ENCODE assay signal across 8 cellular contexts in genomic region chr7:15305002-15305600, GRCh38.
DNase-seq lines count a peak whose midpoint lies in the region; ATAC-seq and TF ChIP-seq lines count a peak whose summit lies in the region.

No MANE protein-coding gene starts in this region.

- H2AFZ ChIP-seq in neural cell (ENCODE audit: low read depth, low read length): no peak overlapping the region

- peak; percentile 67 for TF ChIP-seq RAD21 in neural cell (conservative IDR thresholded peaks at IDR 0.05)

- no peaks in the 10 kb centered on the region for H3K9me3 ChIP-seq in neural cell (ENCODE audit: low read length)

- no peaks in the 10 kb centered on the region for H3F3A ChIP-seq in neural cell (ENCODE audit: insufficient read depth, low read length, poor library complexity, severe bottlenecking)

- no peak for TF ChIP-seq EP300 in neural cell (conservative IDR thresholded peaks at IDR 0.05; ENCODE audit: poor library complexity, severe bottlenecking)

- H3K36me3 ChIP-seq in neural cell (ENCODE audit: insufficient read depth, low read length): no peaks in the 10 kb centered on the region

- DNase-seq in AG20443 (ENCODE audit: low spot score) (peak; percentile 53), OCI-M1 (lab: John Stamatoyannopoulos, UW) (peak; percentile 66), epithelial cell of esophagus (ENCODE audit: low read depth) (peak; percentile 68), GF-D8 (lab: John Stamatoyannopoulos, UW) (no peak)
- DNase-seq in activated T-cell treated with anti-CD3 and anti-CD28 coated beads, Interleukin-2, amount 50 U/mL, for 1 hour: no peak

- no peaks in the 10 kb centered on the region for H3K79me2 ChIP-seq in neural cell (replicated peaks; ENCODE audit: insufficient read depth, low read length)

- H3K9me2 ChIP-seq in neural cell (ENCODE audit: insufficient read depth, low read length): no peaks in the 10 kb centered on the region

- H4K20me1 ChIP-seq in neural cell (ENCODE audit: insufficient read depth): no peaks in the 10 kb centered on the region

- H3K9ac ChIP-seq in neural cell (ENCODE audit: low read length): no peak overlapping the region

- H3K27me3 ChIP-seq in neural cell (ENCODE audit: insufficient read depth, low read depth, low read length): no peaks in the 10 kb centered on the region

- no peak overlapping the region for H3K4me3 ChIP-seq in epithelial cell of esophagus (ENCODE audit: low read length)
- no peak overlapping the region for H3K4me3 ChIP-seq in neural cell (ENCODE audit: low read length)

- ATAC-seq in GM18505 (IDR thresholded peaks at IDR 0.05; ENCODE audit: unreplicated experiment) (peak; percentile 71), HG03520 (IDR thresholded peaks at IDR 0.05; ENCODE audit: unreplicated experiment) (peak; percentile 71)

- peak; percentile 90 for TF ChIP-seq CTCF in epithelial cell of esophagus (IDR thresholded peaks at IDR 0.05; ENCODE audit: insufficient read depth, low read depth, low read length, missing control alignments)
- TF ChIP-seq CTCF in neural cell (IDR thresholded peaks at IDR 0.05; ENCODE audit: poor library complexity, severe bottlenecking): peak; percentile 67

- no peak overlapping the region for H3K27ac ChIP-seq in neural cell (ENCODE audit: low read length)

- H3K4me2 ChIP-seq in neural cell (ENCODE audit: low read length): no peak overlapping the region

- no peak for TF ChIP-seq POLR2A in GM18505 (IDR thresholded peaks at IDR 0.05; ENCODE audit: borderline replicate concordance, extremely low read depth, insufficient read depth, insufficient read length)

TF ChIP-seq in neural cell, 6 proteins besides CTCF, POLR2A, EP300 and RAD21:
- TF ChIP-seq MXI1 (conservative IDR thresholded peaks at IDR 0.05; ENCODE audit: poor library complexity, severe bottlenecking): no peak
- no peak for TF ChIP-seq TAF1 (IDR thresholded peaks at IDR 0.05; ENCODE audit: low read depth)
- TF ChIP-seq SMC3 (conservative IDR thresholded peaks at IDR 0.05; ENCODE audit: poor library complexity): peak; percentile 74
- no peak for TF ChIP-seq EZH2 (IDR thresholded peaks at IDR 0.05; ENCODE audit: borderline replicate concordance, insufficient read depth, low read length, poor library complexity, severe bottlenecking)
- TF ChIP-seq POLR2AphosphoS5 (IDR thresholded peaks at IDR 0.05): no peak
TF ChIP-seq in neural cell: peak in this region for 1.

Comparison
In these comparisons a context has a peak if more than half of its experiments do, and no peak if none do; other contexts are left out.
1. DNase-seq: peak in AG20443 (single experiment), OCI-M1 (single experiment) and epithelial cell of esophagus (single experiment); none in activated T-cell treated with anti-CD3 and anti-CD28 coated beads, Interleukin-2, amount 50 U/mL, for 1 hour (single experiment) and GF-D8 (single experiment).